ENCODE assay signal across 17 cellular contexts in genomic region chr20:8234580-8234979, GRCh38.
DNase-seq lines count a peak whose midpoint lies in the region; ATAC-seq and TF ChIP-seq lines count a peak whose summit lies in the region.
"Had no signal": no experiment of that assay in that cellular context is flagged by ENCODE, and none has a peak within 500 bp of the region (broad histone marks: within the 10 kb centered on the region; RNA-seq: fewer than 3 reads in every experiment).

No MANE protein-coding gene starts in this region.

- no peak overlapping the region for H3K4me3 Mint-ChIP-seq in osteocyte (ENCODE audit: unreplicated experiment)

- H3K4me2 ChIP-seq in BLaER1 (peak overlapping the region; percentile 77), SK-N-SH (no peak overlapping the region; the same call in 1 of the 2 replicates)
- H3K4me2 ChIP-seq: A549 had no signal

- ATAC-seq in GM18861 (IDR thresholded peaks at IDR 0.05; ENCODE audit: unreplicated experiment) (no peak), HG03521 (IDR thresholded peaks at IDR 0.05; ENCODE audit: unreplicated experiment) (no peak)
- ATAC-seq: A549, PC-3 had no signal

- no peak overlapping the region for H2AFZ ChIP-seq in SK-N-SH (ENCODE audit: low read depth)

- WGBS in SK-N-SH (ENCODE audit: low lambda C conversion rate): 82% methylated on average over 2 of the region's 2 CpGs

- H3K9me3 Mint-ChIP-seq in osteocyte (ENCODE audit: unreplicated experiment): no peaks in the 10 kb centered on the region

- peaks cover 29% of the 10 kb centered on the region for H3K79me2 ChIP-seq in SK-N-SH (ENCODE audit: insufficient read depth)

- H3K36me3 ChIP-seq in BLaER1: no peaks in the 10 kb centered on the region
- no peaks in the 10 kb centered on the region for H3K36me3 ChIP-seq in SK-N-SH (replicated peaks in 1 of 2; ENCODE audit: control insufficient read depth in 1 of 2, insufficient read depth in 2 of 2, low read length in 1 of 2)

- H3K9me3 ChIP-seq in BLaER1 (no peaks in the 10 kb centered on the region), SK-N-SH (no peaks in the 10 kb centered on the region)
- H3K9me3 ChIP-seq: A549, Caco-2 had no signal

- no peaks in the 10 kb centered on the region for H3K27me3 Mint-ChIP-seq in osteocyte (ENCODE audit: unreplicated experiment)

- H3K27ac Mint-ChIP-seq in osteocyte (ENCODE audit: unreplicated experiment): peak overlapping the region; percentile 81

- TF ChIP-seq RAD21 in SK-N-SH (IDR thresholded peaks at IDR 0.05; ENCODE audit: low read length): no peak

- DNase-seq in SK-N-SH (no peak), fibroblast of peridontal ligament (ENCODE audit: extremely low read depth) (peak; percentile 65), osteocyte (ENCODE audit: extremely low spot score, unreplicated experiment) (no peak), NCI-H1092 treated with DMSO at 0.1 percent for 48 hours (lab: John Stamatoyannopoulos, UW) (no peak), NCI-H748 (lab: John Stamatoyannopoulos, UW; ENCODE audit: unreplicated experiment) (no peak)
- DNase-seq: Caco-2; HCEC 1CT; NCI-H146; NCI-H2107; NCI-H345; NCI-H526 treated with DMSO at 0.1 percent for 48 hours; NK-92 treated with Interleukin-12 subunit alpha and Interleukin-12 subunit beta, amount 100 ng/mL, for 24 hours; PC-3 had no signal

- H4K20me1 ChIP-seq in BLaER1: no peaks in the 10 kb centered on the region
- no peaks in the 10 kb centered on the region for H4K20me1 ChIP-seq in SK-N-SH (ENCODE audit: insufficient read depth)

- H3K36me3 Mint-ChIP-seq in osteocyte (ENCODE audit: unreplicated experiment): no peaks in the 10 kb centered on the region

- peak overlapping the region; percentile 38 for H3K9ac ChIP-seq in BLaER1
- no peak overlapping the region for H3K9ac ChIP-seq in SK-N-SH

- no peaks in the 10 kb centered on the region for H3K9me2 ChIP-seq in SK-N-SH

- H3K4me1 ChIP-seq in BLaER1 (peaks cover 52% of the 10 kb centered on the region), SK-N-SH (ENCODE audit: control insufficient read depth in 1 of 2, insufficient read depth in 2 of 2, low read depth in 1 of 2, low read length in 1 of 2) (no peaks in the 10 kb centered on the region; a peak in 1 of 4 replicates)
- H3K4me1 ChIP-seq: A549 had no signal

- H3F3A ChIP-seq in SK-N-SH (replicated peaks; ENCODE audit: insufficient read depth): no peaks in the 10 kb centered on the region

- no peak for TF ChIP-seq EP300 in SK-N-SH (IDR thresholded peaks at IDR 0.05; ENCODE audit: borderline replicate concordance in 1 of 2, low read depth in 1 of 2, low read length in 1 of 2)

- H3K4me3 ChIP-seq in BLaER1: peak overlapping the region; percentile 38; the same call in 1 of the 2 replicates
- H3K4me3 ChIP-seq in SK-N-SH (ENCODE audit: low read depth in 2 of 2, low read length in 1 of 2): no peak overlapping the region; a peak in 1 of 4 replicates
- H3K4me3 ChIP-seq: A549 had no signal

- POLR2A ChIA-PET in SK-N-SH (lab: Yijun Ruan, JAX): no interaction called here

- H3K27me3 ChIP-seq in BLaER1 (no peaks in the 10 kb centered on the region), SK-N-SH (ENCODE audit: insufficient read depth) (no peaks in the 10 kb centered on the region)

- TF ChIP-seq CTCF in SK-N-SH (IDR thresholded peaks at IDR 0.05): no peak
- no peak for TF ChIP-seq CTCF in osteocyte (IDR thresholded peaks at IDR 0.05)

- H3K4me1 Mint-ChIP-seq in osteocyte (ENCODE audit: unreplicated experiment): peaks cover 23% of the 10 kb centered on the region

- CTCF ChIA-PET in SK-N-SH (lab: Yijun Ruan, JAX): no interaction called here

- peak overlapping the region; percentile 75 for H3K27ac ChIP-seq in BLaER1
- H3K27ac ChIP-seq in SK-N-SH (ENCODE audit: low read depth in 2 of 2, low read length in 1 of 2): peak overlapping the region; percentile 22 to 23; a peak in 1 of 4 replicates
- H3K27ac ChIP-seq: A549 had no signal

TF ChIP-seq in SK-N-SH, 30 proteins besides CTCF, POLR2A, EP300 and RAD21:
- TF ChIP-seq JUND (IDR thresholded peaks at IDR 0.05): 0 out of 2 replicates have a peak, but pooled peaks have one; percentile 13
- TF ChIP-seq ELF1 (IDR thresholded peaks at IDR 0.05): no peak
- TF ChIP-seq MEF2A (IDR thresholded peaks at IDR 0.05; ENCODE audit: borderline replicate concordance, low read depth): peak; percentile 47; the same call in 1 of the 2 replicates
- peak; percentile 29; the same call in 1 of the 2 replicates for TF ChIP-seq PBX3 (IDR thresholded peaks at IDR 0.05)
- TF ChIP-seq YY1 (IDR thresholded peaks at IDR 0.05; ENCODE audit: low read depth): no peak
- no peak for TF ChIP-seq RCOR1 (IDR thresholded peaks at IDR 0.05; ENCODE audit: low read length)
